1 cellular context compared by ENCODE assay signal in the genomic region with DNA sequence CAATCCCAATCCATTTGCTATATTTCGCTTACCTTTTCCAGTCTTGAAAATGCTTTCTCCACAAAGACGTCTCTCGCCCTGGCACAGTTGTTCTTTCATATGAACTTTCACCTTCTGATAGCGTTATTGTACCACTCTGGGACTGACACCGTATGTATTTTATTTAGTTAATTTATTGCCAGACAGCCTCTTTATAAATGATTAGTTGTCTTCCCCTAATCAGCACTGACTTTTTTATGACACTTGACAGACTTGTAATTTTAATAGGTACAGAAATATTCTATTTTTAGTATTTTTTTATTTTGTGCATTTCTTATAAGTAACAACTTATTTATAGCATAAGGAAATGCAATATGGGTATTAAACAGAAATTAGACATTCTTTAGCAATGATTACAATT.
TF ChIP-seq lines count a peak whose summit lies in the region.

A gene (minus strand): TSS at position 101 of the 400 bp plus-strand sequence. CDS start 1,343 bp downstream, outside the sequence.

TF ChIP-seq in H1, 55 proteins besides CTCF, POLR2A, EP300 and RAD21:
- no peak for TF ChIP-seq EZH2 (IDR thresholded peaks at IDR 0.05; ENCODE audit: low read depth, low read length, severe bottlenecking)
- no peak for TF ChIP-seq MAFK (IDR thresholded peaks at IDR 0.05; ENCODE audit: low read depth, low read length)
- TF ChIP-seq SP4 (IDR thresholded peaks at IDR 0.05; ENCODE audit: low read length) = no peak
- no peak for TF ChIP-seq SUZ12 (IDR thresholded peaks at IDR 0.05; ENCODE audit: low read length)
- no peak for TF ChIP-seq RFX5 (IDR thresholded peaks at IDR 0.05; ENCODE audit: borderline replicate concordance, low read depth, low read length)
- no peak for TF ChIP-seq BRCA1 (IDR thresholded peaks at IDR 0.05; ENCODE audit: low read depth, low read length)
- no peak for TF ChIP-seq BCL11A (IDR thresholded peaks at IDR 0.05; ENCODE audit: low read depth in 2 of 2, low read length in 2 of 2)
- TF ChIP-seq, protein P1, sequence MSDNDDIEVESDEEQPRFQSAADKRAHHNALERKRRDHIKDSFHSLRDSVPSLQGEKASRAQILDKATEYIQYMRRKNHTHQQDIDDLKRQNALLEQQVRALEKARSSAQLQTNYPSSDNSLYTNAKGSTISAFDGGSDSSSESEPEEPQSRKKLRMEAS (IDR thresholded peaks at IDR 0.05) = no peak
